In genomic region chr4:55008166-55009056, GRCh38 we compare ENCODE assay signal across 10 cellular contexts.
DNase-seq lines count a peak whose midpoint lies in the region; ATAC-seq and TF ChIP-seq lines count a peak whose summit lies in the region.
"Had no signal": no experiment of that assay in that cellular context is flagged by ENCODE, and none has a peak within 500 bp of the region (broad histone marks: within the 10 kb centered on the region; RNA-seq: fewer than 3 reads in every experiment).

No MANE protein-coding gene starts in this region.

- H3K4me2 ChIP-seq in smooth muscle cell = no peak overlapping the region
- H3K4me2 ChIP-seq: BLaER1 had no signal

- no peak for ATAC-seq in GM19035 (IDR thresholded peaks at IDR 0.05; ENCODE audit: unreplicated experiment)

- no peaks in the 10 kb centered on the region for H3K9me3 Mint-ChIP-seq in activated CD4-positive, alpha-beta T cell treated with anti-CD3 and anti-CD28 coated beads, Interleukin-2, amount 10 ng/mL, durations not matched to agents 24 days and 14 days

- no peaks in the 10 kb centered on the region for H3K79me2 ChIP-seq in smooth muscle cell (ENCODE audit: low read depth)

- peak; percentile 6 for DNase-seq in activated CD4-positive, alpha-beta T cell treated with anti-CD3 and anti-CD28 coated beads for 48 hours
- no peak for DNase-seq in activated CD4-positive, alpha-beta T cell treated with anti-CD3 and anti-CD28 coated beads, Interleukin-2, amount 50 U/mL, for 1 hour
- DNase-seq in OCI-M1 (lab: John Stamatoyannopoulos, UW) (peak; percentile 8), fibroblast of mammary gland (ENCODE audit: low read depth) (peak; percentile 16), smooth muscle cell (lab: John Stamatoyannopoulos, UW; ENCODE audit: unreplicated experiment) (no peak), NCI-H526 (lab: John Stamatoyannopoulos, UW) (no peak)
- DNase-seq in activated CD4-positive, alpha-beta T cell treated with anti-CD3 and anti-CD28 coated beads, Interleukin-2, amount 10 ng/mL, durations not matched to agents 24 days and 14 days = no peak
- DNase-seq: activated CD8-positive, alpha-beta memory T cell treated with anti-CD3 and anti-CD28 coated beads, Interleukin-2, amount 50 U/mL, for 48 hours had no signal

- H3K4me3 Mint-ChIP-seq in activated CD4-positive, alpha-beta T cell treated with anti-CD3 and anti-CD28 coated beads, Interleukin-2, amount 10 ng/mL, durations not matched to agents 24 days and 14 days = no peak overlapping the region

- no peaks in the 10 kb centered on the region for H3F3A ChIP-seq in smooth muscle cell (ENCODE audit: low read depth)

- no peaks in the 10 kb centered on the region for H3K27me3 ChIP-seq in smooth muscle cell (ENCODE audit: low read depth)
- H3K27me3 ChIP-seq: BLaER1 had no signal

- intact Hi-C loops in activated CD4-positive, alpha-beta T cell treated with anti-CD3 and anti-CD28 coated beads, Interleukin-2, amount 10 ng/mL, durations not matched to agents 24 days and 14 days (cut with micrococcal nuclease) = no loop called here

- no peaks in the 10 kb centered on the region for H3K9me3 ChIP-seq in smooth muscle cell (replicated peaks; ENCODE audit: low read depth)
- H3K9me3 ChIP-seq: BLaER1 had no signal

- H3K4me1 Mint-ChIP-seq in activated CD4-positive, alpha-beta T cell treated with anti-CD3 and anti-CD28 coated beads, Interleukin-2, amount 10 ng/mL, durations not matched to agents 24 days and 14 days = no peaks in the 10 kb centered on the region

- no peaks in the 10 kb centered on the region for H3K36me3 ChIP-seq in smooth muscle cell (ENCODE audit: low read depth)
- H3K36me3 ChIP-seq: BLaER1 had no signal

- H3K9ac ChIP-seq in smooth muscle cell (ENCODE audit: low read depth) = no peak overlapping the region
- H3K9ac ChIP-seq: BLaER1 had no signal

- peak; percentile 49 for TF ChIP-seq CTCF in fibroblast of mammary gland (conservative IDR thresholded peaks at IDR 0.05; ENCODE audit: control insufficient read depth, insufficient read depth, low read depth, low read length)
- peak; percentile 24 for TF ChIP-seq CTCF in smooth muscle cell (IDR thresholded peaks at IDR 0.05; ENCODE audit: borderline replicate concordance, insufficient read depth, poor library complexity, severe bottlenecking)

- H3K27ac ChIP-seq in smooth muscle cell (ENCODE audit: low read depth) = no peak overlapping the region
- H3K27ac ChIP-seq: BLaER1 had no signal

- no peaks in the 10 kb centered on the region for H4K20me1 ChIP-seq in smooth muscle cell (ENCODE audit: low read depth)
- H4K20me1 ChIP-seq: BLaER1 had no signal

- no peak overlapping the region for H2AFZ ChIP-seq in smooth muscle cell (ENCODE audit: low read depth)

- WGBS in smooth muscle cell (ENCODE audit: low lambda C conversion rate) = 61% methylated on average over 20 of the region's 20 CpGs

- H3K4me3 ChIP-seq in fibroblast of mammary gland (ENCODE audit: control insufficient read depth, low read depth, low read length) = no peak overlapping the region
- H3K4me3 ChIP-seq in smooth muscle cell = no peak overlapping the region
- H3K4me3 ChIP-seq: BLaER1 had no signal

- no peak overlapping the region for H3K27ac Mint-ChIP-seq in activated CD4-positive, alpha-beta T cell treated with anti-CD3 and anti-CD28 coated beads, Interleukin-2, amount 10 ng/mL, durations not matched to agents 24 days and 14 days

- no peaks in the 10 kb centered on the region for H3K4me1 ChIP-seq in smooth muscle cell (ENCODE audit: low read depth)

- no peaks in the 10 kb centered on the region for H3K36me3 Mint-ChIP-seq in activated CD4-positive, alpha-beta T cell treated with anti-CD3 and anti-CD28 coated beads, Interleukin-2, amount 10 ng/mL, durations not matched to agents 24 days and 14 days (ENCODE audit: low read depth)

- H3K27me3 Mint-ChIP-seq in activated CD4-positive, alpha-beta T cell treated with anti-CD3 and anti-CD28 coated beads, Interleukin-2, amount 10 ng/mL, durations not matched to agents 24 days and 14 days = peaks cover 3% of the 10 kb centered on the region

Comparison
In these comparisons a context has a peak if more than half of its experiments do, and no peak if none do; other contexts are left out.
1. DNase-seq: peak in activated CD4-positive, alpha-beta T cell treated with anti-CD3 and anti-CD28 coated beads for 48 hours (single experiment), OCI-M1 (single experiment) and fibroblast of mammary gland (single experiment); none in activated CD4-positive, alpha-beta T cell treated with anti-CD3 and anti-CD28 coated beads, Interleukin-2, amount 50 U/mL, for 1 hour (single experiment), smooth muscle cell (single experiment), NCI-H526 (0 of 2) and activated CD4-positive, alpha-beta T cell treated with anti-CD3 and anti-CD28 coated beads, Interleukin-2, amount 10 ng/mL, durations not matched to agents 24 days and 14 days (single experiment).